In the genomic region with DNA sequence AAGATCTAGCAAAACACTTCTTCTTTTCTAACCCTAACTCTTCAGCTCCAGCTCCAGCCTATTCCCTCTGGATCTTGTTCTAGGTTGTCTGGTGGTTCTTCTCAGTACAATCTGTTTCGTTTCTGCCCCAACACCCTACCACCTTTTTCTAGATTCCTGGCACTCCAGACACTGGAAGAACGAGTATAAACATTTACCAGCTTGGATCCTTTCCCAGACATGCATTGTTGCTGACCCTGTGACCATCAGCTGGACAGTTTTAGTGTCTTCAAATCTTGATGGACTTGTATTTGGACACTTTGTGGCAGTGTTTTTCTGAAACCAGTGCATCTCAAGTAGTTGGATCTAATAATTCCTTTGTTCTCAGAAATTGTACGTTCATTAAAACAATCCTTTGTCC, we compare ENCODE assay signal across 18 cellular contexts. TPM values are rescaled to one million over a fixed set of nuclear protein-coding genes. Genes with fewer than 3 reads are reported as not detected.
"Had no signal": no experiment of that assay in that cellular context is flagged by ENCODE, and none has a peak within 500 bp of the region (broad histone marks: within the 10 kb centered on the region; RNA-seq: fewer than 3 reads in every experiment).

No MANE protein-coding gene starts in this region.

- H3K36me3 ChIP-seq: neutrophil, right atrium auricular region, transverse colon, vagina had no signal

- H3K9me3 ChIP-seq: neutrophil, transverse colon, vagina had no signal

- DNase-seq: activated CD4-positive, alpha-beta T cell treated with anti-CD3 and anti-CD28 coated beads, Interleukin-2, amount 10 ng/mL, durations not matched to agents 7 days and 5 days; activated gamma-delta T cell treated with Interleukin-2 at 50 U/mL for 16 hours; amniotic stem cell; caudate nucleus; foreskin fibroblast; glutamatergic neuron; natural killer cell; posterior cingulate gyrus; stimulated activated CD4-positive, alpha-beta T cell treated with anti-CD3 and anti-CD28 coated beads, Interleukin-4, amount 100 ng/mL, for 24 hours; stimulated activated naive CD4-positive, alpha-beta T cell treated with Interleukin-2 at 50 U/mL for 16 hours; substantia nigra; transverse colon had no signal

- H3K4me1 ChIP-seq: right atrium auricular region, transverse colon, vagina had no signal

- H3K27me3 ChIP-seq: right atrium auricular region, transverse colon, vagina had no signal

- FAIRE-seq: colon, endometrium had no signal

- H3K4me3 ChIP-seq: right atrium auricular region, skin epidermis, transverse colon, vagina had no signal

- ATAC-seq: natural killer cell had no signal

- H3K27ac ChIP-seq: neutrophil, right atrium auricular region, skin epidermis, transverse colon, vagina had no signal

RNA-seq across cellular contexts. Expression of a gene that starts 30.6 kb away (rescaled TPM):
- total RNA-seq: activated CD4-positive, alpha-beta T cell treated with anti-CD3 and anti-CD28 coated beads, Interleukin-2, amount 10 ng/mL, durations not matched to agents 7 days and 5 days; vagina had no signal
